Comparison of ENCODE assay signal across 26 cellular contexts in the genomic region with DNA sequence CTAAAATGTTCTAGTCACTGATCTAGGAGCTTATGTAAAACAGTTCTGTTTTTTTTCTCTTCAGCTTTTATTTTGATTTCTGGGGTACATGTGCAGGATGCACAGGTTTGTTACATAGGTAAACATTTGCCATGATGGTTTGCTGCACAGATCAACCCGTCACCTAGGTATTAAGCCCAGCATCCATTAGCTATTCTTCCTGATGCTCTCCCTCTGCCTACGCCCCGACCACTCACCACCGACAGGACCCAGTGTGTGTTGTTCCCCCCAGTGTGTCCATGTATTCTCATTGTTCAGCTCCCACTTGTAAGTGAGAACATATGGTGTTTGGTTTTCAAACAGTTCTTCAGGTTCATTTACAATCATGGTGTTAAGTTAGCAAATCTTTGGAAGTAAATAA.
"Had no signal": no experiment of that assay in that cellular context is flagged by ENCODE, and none has a peak within 500 bp of the region (broad histone marks: within the 10 kb centered on the region; RNA-seq: fewer than 3 reads in every experiment).

No MANE protein-coding gene starts in this region.

- H3K9me3 ChIP-seq: Peyer's patch, SJCRH30 had no signal

- H3K27me3 ChIP-seq: Peyer's patch, SJCRH30 had no signal

- ATAC-seq: Right ventricle myocardium inferior, SK-N-SH treated with all-trans-retinoic acid at 6 μM for 48 hours, T-helper 17 cell had no signal

- H3K4me3 Mint-ChIP-seq: T-helper 17 cell had no signal

- H3K36me3 ChIP-seq: Peyer's patch, SJCRH30 had no signal

- DNase-seq: Karpas-422, KG1, MV-4-11, NCI-H1048, NCI-H1105, NCI-H1417, NCI-H1436 treated with DMSO at 0.1 percent for 48 hours, NCI-H1694, NCI-H187 treated with DMSO at 0.1 percent for 48 hours, NCI-H2029 treated with DMSO at 0.1 percent for 48 hours, NCI-H2171 treated with DMSO at 0.1 percent for 48 hours, NCI-H345, NCI-H446 treated with DMSO at 0.1 percent for 48 hours, NCI-H510A treated with DMSO at 0.1 percent for 48 hours, NCI-H69, NCI-H774, OCI-M1, PC-9, Peyer's patch, SHP77 treated with DMSO at 0.1 percent for 48 hours, SJCRH30, T-helper 1 cell, T-helper 17 cell had no signal

- H3K27me3 Mint-ChIP-seq: T-helper 17 cell had no signal

- H3K27ac ChIP-seq: HL-60, PC-9, Peyer's patch, SJCRH30 had no signal

- H2AFZ ChIP-seq: PC-9 had no signal

- H3K27ac Mint-ChIP-seq: T-helper 17 cell had no signal

- H3K4me1 ChIP-seq: Peyer's patch, SJCRH30 had no signal

- H3K4me2 ChIP-seq: PC-9 had no signal

- H3K4me3 ChIP-seq: PC-9, Peyer's patch, SJCRH30 had no signal
